In the genomic region with DNA sequence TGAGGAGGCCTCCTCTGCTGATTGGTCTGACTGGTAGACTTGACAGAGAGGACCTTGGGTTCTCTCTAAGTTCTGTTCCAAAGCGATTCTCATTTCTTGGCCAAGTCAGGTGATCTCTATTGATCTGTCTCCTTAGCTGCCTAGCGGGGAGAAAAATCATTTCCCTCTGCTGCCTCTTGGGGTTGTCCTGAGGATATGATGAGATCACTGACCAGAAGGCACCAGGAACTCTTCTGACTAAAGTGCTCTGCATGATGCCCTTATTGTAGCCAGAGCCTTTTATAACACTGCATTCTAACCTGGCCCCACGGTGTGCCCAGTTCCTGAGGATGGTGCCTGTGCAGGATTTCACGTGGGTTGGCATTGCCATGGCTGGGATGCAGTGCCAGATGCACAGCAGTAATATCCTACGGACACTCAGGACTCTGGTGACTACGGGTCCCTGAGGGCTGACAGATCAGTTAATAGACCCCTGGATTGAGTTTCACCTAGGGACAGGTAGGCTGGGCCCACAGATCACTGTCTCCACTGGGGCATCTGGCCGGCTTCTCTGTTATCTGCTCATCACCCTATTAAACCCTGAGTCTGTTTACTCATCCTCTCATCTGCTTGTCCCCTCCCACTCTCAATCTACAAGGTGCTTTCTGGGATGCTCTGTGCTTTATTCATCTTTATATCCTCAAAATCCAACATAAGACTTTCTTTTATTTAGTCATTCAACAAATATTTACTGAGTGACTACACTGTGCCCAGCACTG, we compare ENCODE assay signal across 18 cellular contexts. TPM values are rescaled to one million over a fixed set of nuclear protein-coding genes. Genes with fewer than 3 reads are reported as not detected.
DNase-seq lines count a peak whose midpoint lies in the region; ATAC-seq and TF ChIP-seq lines count a peak whose summit lies in the region.
"Had no signal": no experiment of that assay in that cellular context is flagged by ENCODE, and none has a peak within 500 bp of the region (broad histone marks: within the 10 kb centered on the region; RNA-seq: fewer than 3 reads in every experiment).

No MANE protein-coding gene starts in this region.

- H3K4me3 Mint-ChIP-seq in Calu3 (ENCODE audit: low read depth, unreplicated experiment): no peak overlapping the region
- H3K4me3 Mint-ChIP-seq: activated B cell treated with CpG ODN at 0.5 μM for 24 hours had no signal

- no peak overlapping the region for H3K27ac Mint-ChIP-seq in Calu3 (ENCODE audit: unreplicated experiment)
- H3K27ac Mint-ChIP-seq: activated B cell treated with CpG ODN at 0.5 μM for 24 hours had no signal

- no peak overlapping the region for H3K9ac ChIP-seq in liver (ENCODE audit: low read depth in 1 of 2, low read length in 2 of 2)
- H3K9ac ChIP-seq: KMS-11 had no signal

- peak in 1 of 2 donors; percentile 20 for TF ChIP-seq RAD21 in liver (IDR thresholded peaks at IDR 0.05)

- ATAC-seq in HG03135 (IDR thresholded peaks at IDR 0.05; ENCODE audit: unreplicated experiment): no peak
- no peak for ATAC-seq in GM18909 (IDR thresholded peaks at IDR 0.05; ENCODE audit: poor library complexity, unreplicated experiment)
- no peak for ATAC-seq in HG03025 (IDR thresholded peaks at IDR 0.05; ENCODE audit: low FRiP score, unreplicated experiment)
- ATAC-seq: left lobe of liver, Right ventricle myocardium inferior had no signal

- peaks cover 30% of the 10 kb centered on the region for H3K4me1 Mint-ChIP-seq in Calu3 (ENCODE audit: low read depth, unreplicated experiment)

- H3K9me3 Mint-ChIP-seq in Calu3 (ENCODE audit: low read depth, unreplicated experiment): no peaks in the 10 kb centered on the region
- H3K9me3 Mint-ChIP-seq: activated B cell treated with CpG ODN at 0.5 μM for 24 hours had no signal

- H3K4me1 ChIP-seq in liver (ENCODE audit: control insufficient read depth in 4 of 4, insufficient read depth in 4 of 4, low read length in 3 of 4): peaks cover 6 to 11% (median 7%) of the 10 kb centered on the region in 4 donors

- no peaks in the 10 kb centered on the region for H3K9me3 ChIP-seq in liver (ENCODE audit: control insufficient read depth in 4 of 4, low read length in 3 of 4)
- H3K9me3 ChIP-seq: thoracic aorta had no signal

- no peak overlapping the region for H3K27ac ChIP-seq in liver (ENCODE audit: low read depth in 1 of 2, low read length in 2 of 2)
- H3K27ac ChIP-seq: KMS-11 had no signal

- peaks cover 6% of the 10 kb centered on the region for H3K36me3 Mint-ChIP-seq in Calu3 (ENCODE audit: insufficient read depth, unreplicated experiment)

- H3K4me3 ChIP-seq in liver (ENCODE audit: low read depth in 1 of 3, low read length in 3 of 3): no peak overlapping the region
- H3K4me3 ChIP-seq: smooth muscle cell, thoracic aorta had no signal

- TF ChIP-seq CTCF in Calu3 (IDR thresholded peaks at IDR 0.05; ENCODE audit: unreplicated experiment): no peak
- TF ChIP-seq CTCF in liver (IDR thresholded peaks at IDR 0.05; ENCODE audit: low read depth, low read length, missing input control): peak; percentile 9

- no TSS peak for BruUV-seq in Calu3 (replicated peaks; lab: Mats Ljungman, UMichigan)

- DNase-seq in Calu3 (peak; percentile 53), HCEC 1CT (peak; percentile 34), RKO (ENCODE audit: low spot score) (peak; percentile 25)
- DNase-seq: activated B cell treated with CpG ODN at 0.5 μM for 24 hours; amniotic stem cell; DMS79; effector CD8-positive, alpha-beta T cell; head of caudate nucleus; NCI-H345 had no signal

- H3K36me3 ChIP-seq in liver (ENCODE audit: control insufficient read depth in 4 of 4, insufficient read depth in 3 of 4, low read depth in 1 of 4, low read length in 3 of 4): no peaks in the 10 kb centered on the region
- H3K36me3 ChIP-seq: thoracic aorta had no signal

- peaks cover 53% of the 10 kb centered on the region for H3K27me3 Mint-ChIP-seq in Calu3 (ENCODE audit: unreplicated experiment)

- CTCF ChIA-PET in Calu3 (lab: Charles Lee): interaction anchor here (1.0 kb wide), 1 partner anchor 64 kb away, joined by 4 read pairs; no protein-coding TSS in a partner anchor

- no peaks in the 10 kb centered on the region for H3K27me3 ChIP-seq in liver (ENCODE audit: control insufficient read depth in 4 of 4, insufficient read depth in 4 of 4, low read length in 3 of 4)

- 71% methylated on average over 7 of the region's 7 CpGs for WGBS in liver

- intact Hi-C loops in Calu3 (cut with micrococcal nuclease; ENCODE audit: unreplicated experiment): loop anchor here (10.0 kb wide), 1 partner anchor 135 kb away; no protein-coding TSS in a partner anchor

TF ChIP-seq in liver, 16 proteins besides CTCF, POLR2A, EP300 and RAD21:
- TF ChIP-seq, protein P1, sequence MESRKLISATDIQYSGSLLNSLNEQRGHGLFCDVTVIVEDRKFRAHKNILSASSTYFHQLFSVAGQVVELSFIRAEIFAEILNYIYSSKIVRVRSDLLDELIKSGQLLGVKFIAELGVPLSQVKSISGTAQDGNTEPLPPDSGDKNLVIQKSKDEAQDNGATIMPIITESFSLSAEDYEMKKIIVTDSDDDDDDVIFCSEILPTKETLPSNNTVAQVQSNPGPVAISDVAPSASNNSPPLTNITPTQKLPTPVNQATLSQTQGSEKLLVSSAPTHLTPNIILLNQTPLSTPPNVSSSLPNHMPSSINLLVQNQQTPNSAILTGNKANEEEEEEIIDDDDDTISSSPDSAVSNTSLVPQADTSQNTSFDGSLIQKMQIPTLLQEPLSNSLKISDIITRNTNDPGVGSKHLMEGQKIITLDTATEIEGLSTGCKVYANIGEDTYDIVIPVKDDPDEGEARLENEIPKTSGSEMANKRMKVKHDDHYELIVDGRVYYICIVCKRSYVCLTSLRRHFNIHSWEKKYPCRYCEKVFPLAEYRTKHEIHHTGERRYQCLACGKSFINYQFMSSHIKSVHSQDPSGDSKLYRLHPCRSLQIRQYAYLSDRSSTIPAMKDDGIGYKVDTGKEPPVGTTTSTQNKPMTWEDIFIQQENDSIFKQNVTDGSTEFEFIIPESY (IDR thresholded peaks at IDR 0.05): no peak
- TF ChIP-seq TAF1 (conservative IDR thresholded peaks at IDR 0.05): no peak
- TF ChIP-seq, protein P2, sequence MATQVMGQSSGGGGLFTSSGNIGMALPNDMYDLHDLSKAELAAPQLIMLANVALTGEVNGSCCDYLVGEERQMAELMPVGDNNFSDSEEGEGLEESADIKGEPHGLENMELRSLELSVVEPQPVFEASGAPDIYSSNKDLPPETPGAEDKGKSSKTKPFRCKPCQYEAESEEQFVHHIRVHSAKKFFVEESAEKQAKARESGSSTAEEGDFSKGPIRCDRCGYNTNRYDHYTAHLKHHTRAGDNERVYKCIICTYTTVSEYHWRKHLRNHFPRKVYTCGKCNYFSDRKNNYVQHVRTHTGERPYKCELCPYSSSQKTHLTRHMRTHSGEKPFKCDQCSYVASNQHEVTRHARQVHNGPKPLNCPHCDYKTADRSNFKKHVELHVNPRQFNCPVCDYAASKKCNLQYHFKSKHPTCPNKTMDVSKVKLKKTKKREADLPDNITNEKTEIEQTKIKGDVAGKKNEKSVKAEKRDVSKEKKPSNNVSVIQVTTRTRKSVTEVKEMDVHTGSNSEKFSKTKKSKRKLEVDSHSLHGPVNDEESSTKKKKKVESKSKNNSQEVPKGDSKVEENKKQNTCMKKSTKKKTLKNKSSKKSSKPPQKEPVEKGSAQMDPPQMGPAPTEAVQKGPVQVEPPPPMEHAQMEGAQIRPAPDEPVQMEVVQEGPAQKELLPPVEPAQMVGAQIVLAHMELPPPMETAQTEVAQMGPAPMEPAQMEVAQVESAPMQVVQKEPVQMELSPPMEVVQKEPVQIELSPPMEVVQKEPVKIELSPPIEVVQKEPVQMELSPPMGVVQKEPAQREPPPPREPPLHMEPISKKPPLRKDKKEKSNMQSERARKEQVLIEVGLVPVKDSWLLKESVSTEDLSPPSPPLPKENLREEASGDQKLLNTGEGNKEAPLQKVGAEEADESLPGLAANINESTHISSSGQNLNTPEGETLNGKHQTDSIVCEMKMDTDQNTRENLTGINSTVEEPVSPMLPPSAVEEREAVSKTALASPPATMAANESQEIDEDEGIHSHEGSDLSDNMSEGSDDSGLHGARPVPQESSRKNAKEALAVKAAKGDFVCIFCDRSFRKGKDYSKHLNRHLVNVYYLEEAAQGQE (IDR thresholded peaks at IDR 0.05): no peak
- no peak for TF ChIP-seq HNF4A (conservative IDR thresholded peaks at IDR 0.05)
- no peak for TF ChIP-seq FOXA2 (IDR thresholded peaks at IDR 0.05)
- TF ChIP-seq EGR1 (IDR thresholded peaks at IDR 0.05; ENCODE audit: low read depth in 2 of 2): no peak
- no peak for TF ChIP-seq GABPA (IDR thresholded peaks at IDR 0.05 in 1 of 2, conservative IDR thresholded peaks at IDR 0.05 in 1 of 2)
- TF ChIP-seq, protein P3, sequence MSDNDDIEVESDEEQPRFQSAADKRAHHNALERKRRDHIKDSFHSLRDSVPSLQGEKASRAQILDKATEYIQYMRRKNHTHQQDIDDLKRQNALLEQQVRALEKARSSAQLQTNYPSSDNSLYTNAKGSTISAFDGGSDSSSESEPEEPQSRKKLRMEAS (IDR thresholded peaks at IDR 0.05): no peak
- TF ChIP-seq HNF4G (IDR thresholded peaks at IDR 0.05): no peak
- TF ChIP-seq NR2F2 (IDR thresholded peaks at IDR 0.05): no peak
- no peak for TF ChIP-seq YY1 (IDR thresholded peaks at IDR 0.05)
- TF ChIP-seq, protein P4, sequence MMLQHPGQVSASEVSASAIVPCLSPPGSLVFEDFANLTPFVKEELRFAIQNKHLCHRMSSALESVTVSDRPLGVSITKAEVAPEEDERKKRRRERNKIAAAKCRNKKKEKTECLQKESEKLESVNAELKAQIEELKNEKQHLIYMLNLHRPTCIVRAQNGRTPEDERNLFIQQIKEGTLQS (IDR thresholded peaks at IDR 0.05): no peak
- no peak for TF ChIP-seq RXRA (IDR thresholded peaks at IDR 0.05)

RNA-seq across cellular contexts. Expression of a gene that starts 3.9 kb away (rescaled TPM):
- total RNA-seq in Calu3 (2022) (0.51 and 0.97 TPM in 2 replicates), liver (10 to 100 TPM in 1 of 2 donors, 1 to 10 TPM in 1; 5.9 to 16.0 TPM)
- polyA plus RNA-seq in liver: 1 to 10 TPM; 1.4 to 4.8 TPM
